28 cellular contexts compared by ENCODE assay signal in the genomic region with DNA sequence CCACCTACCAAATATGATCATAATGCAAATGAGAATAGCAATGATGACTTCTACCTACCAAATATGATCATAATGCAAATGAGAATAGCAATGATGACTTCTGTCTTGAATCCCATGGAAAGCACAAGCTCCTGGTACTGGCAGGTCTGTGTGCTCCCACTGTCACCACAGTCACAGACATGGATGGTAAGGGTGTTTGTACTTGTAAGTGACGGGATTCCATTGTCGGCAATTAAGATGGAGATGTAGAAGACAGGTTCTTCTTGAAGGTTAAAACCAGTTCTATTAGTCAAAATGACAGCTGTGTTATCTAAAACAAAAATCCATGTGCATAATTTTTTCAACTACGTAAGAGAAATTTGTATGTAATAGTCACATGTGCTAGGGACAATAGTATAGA.
"Had no signal": no experiment of that assay in that cellular context is flagged by ENCODE, and none has a peak within 500 bp of the region (broad histone marks: within the 10 kb centered on the region; RNA-seq: fewer than 3 reads in every experiment).

No MANE protein-coding gene starts in this region.

- H3K9me3 ChIP-seq: stomach, suprapubic skin, testis, thoracic aorta, thyroid gland, tibial artery, tibial nerve, transverse colon, upper lobe of left lung, upper lobe of right lung, uterus, vagina had no signal

- ATAC-seq: stimulated activated effector memory CD8-positive, alpha-beta T cell treated with anti-CD3 and anti-CD28 coated beads, Interleukin-12 subunit alpha, Interleukin-12 subunit beta, amount 100 ng/mL, for 72 hours; stimulated activated memory B cell treated with anti-CD40 and anti-IgM and Interleukin-4, amounts not matched to agents 10 μg/mL and 1 μg/mL and 100 μg/mL, for 72 hours; stimulated activated naive B cell treated with anti-CD40 and anti-IgM and Interleukin-4, amounts not matched to agents 10 μg/mL and 1 μg/mL and 100 μg/mL, for 72 hours; stimulated activated naive CD8-positive, alpha-beta T cell treated with anti-CD3 and anti-CD28 coated beads, Interleukin-15, amount 100 ng/mL, for 72 hours; stimulated activated naive CD8-positive, alpha-beta T cell treated with anti-CD3 and anti-CD28 coated beads, Interleukin-15, Interleukin-2, amounts not matched to agents 100 U/mL and 50 U/mL, for 24 hours; upper lobe of right lung had no signal

- H3K36me3 Mint-ChIP-seq: stimulated activated effector memory CD8-positive, alpha-beta T cell treated with anti-CD3 and anti-CD28 coated beads, Interleukin-12 subunit alpha, Interleukin-12 subunit beta, amount 100 ng/mL, for 72 hours; stimulated activated memory B cell treated with anti-CD40 and anti-IgM and Interleukin-4, amounts not matched to agents 10 μg/mL and 1 μg/mL and 100 μg/mL, for 72 hours; stimulated activated naive B cell treated with anti-CD40 and anti-IgM and Interleukin-4, amounts not matched to agents 10 μg/mL and 1 μg/mL and 100 μg/mL, for 72 hours; type B pancreatic cell had no signal

- H3K27ac ChIP-seq: stomach, suprapubic skin, testis, thoracic aorta, thyroid gland, tibial artery, tibial nerve, transverse colon, upper lobe of left lung, upper lobe of right lung, uterus, vagina had no signal

- H3K4me3 Mint-ChIP-seq: stimulated activated effector memory CD8-positive, alpha-beta T cell treated with anti-CD3 and anti-CD28 coated beads, Interleukin-12 subunit alpha, Interleukin-12 subunit beta, amount 100 ng/mL, for 72 hours; stimulated activated memory B cell treated with anti-CD40 and anti-IgM and Interleukin-4, amounts not matched to agents 10 μg/mL and 1 μg/mL and 100 μg/mL, for 72 hours; stimulated activated naive B cell treated with anti-CD40 and anti-IgM and Interleukin-4, amounts not matched to agents 10 μg/mL and 1 μg/mL and 100 μg/mL, for 72 hours; stimulated activated naive CD8-positive, alpha-beta T cell treated with anti-CD3 and anti-CD28 coated beads, Interleukin-15, amount 100 ng/mL, for 72 hours; stimulated activated naive CD8-positive, alpha-beta T cell treated with anti-CD3 and anti-CD28 coated beads, Interleukin-15, Interleukin-2, amounts not matched to agents 100 ng/mL and 50 ng/mL, for 24 hours; type B pancreatic cell had no signal

- H3K27ac Mint-ChIP-seq: stimulated activated effector memory CD8-positive, alpha-beta T cell treated with anti-CD3 and anti-CD28 coated beads, Interleukin-12 subunit alpha, Interleukin-12 subunit beta, amount 100 ng/mL, for 72 hours; stimulated activated memory B cell treated with anti-CD40 and anti-IgM and Interleukin-4, amounts not matched to agents 10 μg/mL and 1 μg/mL and 100 μg/mL, for 72 hours; stimulated activated naive B cell treated with anti-CD40 and anti-IgM and Interleukin-4, amounts not matched to agents 10 μg/mL and 1 μg/mL and 100 μg/mL, for 72 hours; stimulated activated naive CD8-positive, alpha-beta T cell treated with anti-CD3 and anti-CD28 coated beads, Interleukin-15, amount 100 ng/mL, for 72 hours; stimulated activated naive CD8-positive, alpha-beta T cell treated with anti-CD3 and anti-CD28 coated beads, Interleukin-15, Interleukin-2, amounts not matched to agents 100 ng/mL and 50 ng/mL, for 24 hours; type B pancreatic cell had no signal

- H3K4me1 Mint-ChIP-seq: stimulated activated effector memory CD8-positive, alpha-beta T cell treated with anti-CD3 and anti-CD28 coated beads, Interleukin-12 subunit alpha, Interleukin-12 subunit beta, amount 100 ng/mL, for 72 hours; stimulated activated memory B cell treated with anti-CD40 and anti-IgM and Interleukin-4, amounts not matched to agents 10 μg/mL and 1 μg/mL and 100 μg/mL, for 72 hours; stimulated activated naive B cell treated with anti-CD40 and anti-IgM and Interleukin-4, amounts not matched to agents 10 μg/mL and 1 μg/mL and 100 μg/mL, for 72 hours; stimulated activated naive CD8-positive, alpha-beta T cell treated with anti-CD3 and anti-CD28 coated beads, Interleukin-15, amount 100 ng/mL, for 72 hours had no signal

- H3K27me3 ChIP-seq: stomach, suprapubic skin, testis, thyroid gland, tibial artery, tibial nerve, transverse colon, upper lobe of left lung, upper lobe of right lung, uterus, vagina had no signal

- H3K27me3 Mint-ChIP-seq: stimulated activated memory B cell treated with anti-CD40 and anti-IgM and Interleukin-4, amounts not matched to agents 10 μg/mL and 1 μg/mL and 100 μg/mL, for 72 hours; stimulated activated naive B cell treated with anti-CD40 and anti-IgM and Interleukin-4, amounts not matched to agents 10 μg/mL and 1 μg/mL and 100 μg/mL, for 72 hours; stimulated activated naive CD8-positive, alpha-beta T cell treated with anti-CD3 and anti-CD28 coated beads, Interleukin-15, amount 100 ng/mL, for 72 hours; stimulated activated naive CD8-positive, alpha-beta T cell treated with anti-CD3 and anti-CD28 coated beads, Interleukin-15, Interleukin-2, amounts not matched to agents 100 ng/mL and 50 ng/mL, for 24 hours; type B pancreatic cell had no signal

- DNase-seq: stimulated activated CD4-positive, alpha-beta T cell treated with anti-CD3 and anti-CD28 coated beads, Interleukin-2, amount 100 ng/mL, for 48 hours; stimulated activated CD4-positive, alpha-beta T cell treated with anti-CD3 and anti-CD28 coated beads, Interleukin-4, amount 100 ng/mL, for 1 hour; stimulated activated CD4-positive, alpha-beta T cell treated with anti-CD3 and anti-CD28 coated beads, Interleukin-4, amount 100 ng/mL, for 24 hours; stimulated activated CD4-positive, alpha-beta T cell treated with anti-CD3 and anti-CD28 coated beads, Interleukin-4, amount 100 ng/mL, for 4 hours; stimulated activated CD8-positive, alpha-beta memory T cell treated with anti-CD3 and anti-CD28 coated beads, Interleukin-4, amount 100 ng/mL, for 48 hours; stimulated activated naive B cell treated with anti-CD40 and anti-IgM and Interleukin-4, amounts not matched to agents 10 μg/mL and 1 μg/mL and 100 μg/mL, for 72 hours; stimulated activated naive CD4-positive, alpha-beta T cell; stimulated activated naive CD4-positive, alpha-beta T cell treated with Interleukin-2 at 50 U/mL for 16 hours; stimulated activated naive CD8-positive, alpha-beta T cell treated with anti-CD3 and anti-CD28 coated beads, Interleukin-15, amount 100 ng/mL, for 72 hours; stimulated activated naive CD8-positive, alpha-beta T cell treated with anti-CD3 and anti-CD28 coated beads, Interleukin-15, Interleukin-2, amounts not matched to agents 100 U/mL and 50 U/mL, for 24 hours; stomach; substantia nigra; testis; thyroid gland; tibial artery; transverse colon; trophoblast cell; upper lobe of left lung; upper lobe of right lung; uterus had no signal

- H3K4me3 ChIP-seq: stomach, suprapubic skin, testis, thoracic aorta, thyroid gland, tibial artery, tibial nerve, transverse colon, upper lobe of left lung, upper lobe of right lung, uterus, vagina had no signal

- H3K36me3 ChIP-seq: stomach, suprapubic skin, thoracic aorta, thyroid gland, tibial artery, transverse colon, upper lobe of left lung, upper lobe of right lung, uterus, vagina had no signal

- H3K9me3 Mint-ChIP-seq: stimulated activated memory B cell treated with anti-CD40 and anti-IgM and Interleukin-4, amounts not matched to agents 10 μg/mL and 1 μg/mL and 100 μg/mL, for 72 hours; stimulated activated naive B cell treated with anti-CD40 and anti-IgM and Interleukin-4, amounts not matched to agents 10 μg/mL and 1 μg/mL and 100 μg/mL, for 72 hours; stimulated activated naive CD8-positive, alpha-beta T cell treated with anti-CD3 and anti-CD28 coated beads, Interleukin-15, Interleukin-2, amounts not matched to agents 100 ng/mL and 50 ng/mL, for 24 hours; type B pancreatic cell had no signal
